16 cellular contexts compared by ENCODE assay signal in genomic region chr15:83057660-83058376, GRCh38. TPM values are rescaled to one million over a fixed set of nuclear protein-coding genes. Genes with fewer than 3 reads are reported as not detected.
DNase-seq lines count a peak whose midpoint lies in the region; TF ChIP-seq lines count a peak whose summit lies in the region.
"Had no signal": no experiment of that assay in that cellular context is flagged by ENCODE, and none has a peak within 500 bp of the region (broad histone marks: within the 10 kb centered on the region; RNA-seq: fewer than 3 reads in every experiment).

No MANE protein-coding gene starts in this region.

- H3K4me1 Mint-ChIP-seq in activated CD4-positive, alpha-beta T cell treated with anti-CD3 and anti-CD28 coated beads, Interleukin-2, amount 10 ng/mL, durations not matched to agents 7 days and 5 days: peaks cover 22% of the 10 kb centered on the region
- peaks cover 13% of the 10 kb centered on the region for H3K4me1 Mint-ChIP-seq in chondrocyte (ENCODE audit: low read depth)

- CTCF ChIA-PET in activated CD4-positive, alpha-beta T cell treated with anti-CD3 and anti-CD28 coated beads, Interleukin-2, amount 10 ng/mL, durations not matched to agents 7 days and 5 days (lab: Charles Lee): interaction anchor here (0.6 to 1.6 kb wide), 3 partner anchors 9 to 65 kb away, joined by 3 to 8 read pairs (median 4); partner anchors contain the start of gene BTBD1

- H3K36me3 ChIP-seq in iPS-20b (ENCODE audit: insufficient read depth, low read depth, low read length) (peaks cover 52% of the 10 kb centered on the region), testis (ENCODE audit: low read depth, missing control alignments) (no peaks in the 10 kb centered on the region), WERI-Rb-1 (peaks cover 43% of the 10 kb centered on the region)

- H3K27ac ChIP-seq in iPS-20b (ENCODE audit: low read length) (peak overlapping the region; percentile 3), testis (no peak overlapping the region), WERI-Rb-1 (no peak overlapping the region)
- H3K27ac ChIP-seq: adrenal gland, upper lobe of left lung had no signal

- DNase-seq in activated CD4-positive, alpha-beta T cell treated with anti-CD3 and anti-CD28 coated beads, Interleukin-2, amount 10 ng/mL, durations not matched to agents 7 days and 5 days: no peak
- DNase-seq in activated CD4-positive, alpha-beta T cell treated with anti-CD3 and anti-CD28 coated beads, Interleukin-2, amount 50 U/mL, for 4 hours: no peak
- DNase-seq in chondrocyte (ENCODE audit: low spot score) (no peak), testis (peak; percentile 41), NCI-H2107 treated with DMSO at 0.1 percent for 48 hours (lab: John Stamatoyannopoulos, UW; ENCODE audit: unreplicated experiment) (no peak), T-helper 9 cell (no peak), WERI-Rb-1 (no peak)
- DNase-seq: activated CD4-positive, alpha-beta memory T cell treated with anti-CD3 and anti-CD28 coated beads for 36 hours; CD4-positive, alpha-beta T cell; glutamatergic neuron; MM.1S; NCI-H187; upper lobe of left lung had no signal

- H3K4me3 Mint-ChIP-seq in activated CD4-positive, alpha-beta T cell treated with anti-CD3 and anti-CD28 coated beads, Interleukin-2, amount 10 ng/mL, durations not matched to agents 7 days and 5 days: no peak overlapping the region
- no peak overlapping the region for H3K4me3 Mint-ChIP-seq in chondrocyte (ENCODE audit: unreplicated experiment)
- H3K4me3 Mint-ChIP-seq: activated CD4-positive, alpha-beta memory T cell treated with anti-CD3 and anti-CD28 coated beads for 36 hours; CD4-positive, alpha-beta T cell; T-helper 2 cell treated with Interferon-gamma antibody and Interleukin-4, amounts not matched to agents 5 μg/mL and 100 μg/mL, for 36 hours had no signal

- H3K36me3 Mint-ChIP-seq in activated CD4-positive, alpha-beta T cell treated with anti-CD3 and anti-CD28 coated beads, Interleukin-2, amount 10 ng/mL, durations not matched to agents 7 days and 5 days (ENCODE audit: low read depth): peaks cover 28% of the 10 kb centered on the region
- peaks cover 9% of the 10 kb centered on the region for H3K36me3 Mint-ChIP-seq in chondrocyte (ENCODE audit: low read depth)

- TF ChIP-seq CTCF in chondrocyte (IDR thresholded peaks at IDR 0.05) (no peak), testis (IDR thresholded peaks at IDR 0.05) (no peak), WERI-Rb-1 (IDR thresholded peaks at IDR 0.05; ENCODE audit: low read depth, low read length) (no peak)

- H3K4me1 ChIP-seq in iPS-20b (ENCODE audit: insufficient read depth, low read length) (peaks cover 15% of the 10 kb centered on the region; the same call in 1 of the 2 replicates), testis (peaks cover 13% of the 10 kb centered on the region)

- H3K27me3 Mint-ChIP-seq in activated CD4-positive, alpha-beta T cell treated with anti-CD3 and anti-CD28 coated beads, Interleukin-2, amount 10 ng/mL, durations not matched to agents 7 days and 5 days: no peaks in the 10 kb centered on the region
- no peaks in the 10 kb centered on the region for H3K27me3 Mint-ChIP-seq in chondrocyte (ENCODE audit: low read depth)
- H3K27me3 Mint-ChIP-seq: activated CD4-positive, alpha-beta memory T cell treated with anti-CD3 and anti-CD28 coated beads for 36 hours; CD4-positive, alpha-beta T cell had no signal

- WGBS in testis, 2 donors: 46 to 58% methylated on average over 7 of the region's 7 CpGs

- no peaks in the 10 kb centered on the region for H3K27me3 ChIP-seq in iPS-20b (ENCODE audit: insufficient read depth, low read length)
- H3K27me3 ChIP-seq in testis: no peaks in the 10 kb centered on the region
- H3K27me3 ChIP-seq in WERI-Rb-1 (ENCODE audit: insufficient read depth, low read depth, severe bottlenecking): no peaks in the 10 kb centered on the region
- H3K27me3 ChIP-seq: adrenal gland, upper lobe of left lung had no signal

- H3K9ac ChIP-seq in iPS-20b (ENCODE audit: low read depth, low read length): peak overlapping the region; percentile 24; the same call in 1 of the 2 replicates

- no peaks in the 10 kb centered on the region for H3K9me3 Mint-ChIP-seq in activated CD4-positive, alpha-beta T cell treated with anti-CD3 and anti-CD28 coated beads, Interleukin-2, amount 10 ng/mL, durations not matched to agents 7 days and 5 days
- H3K9me3 Mint-ChIP-seq in chondrocyte (ENCODE audit: low read depth): no peaks in the 10 kb centered on the region
- H3K9me3 Mint-ChIP-seq: activated CD4-positive, alpha-beta memory T cell treated with anti-CD3 and anti-CD28 coated beads for 36 hours; CD4-positive, alpha-beta T cell; T-helper 2 cell treated with Interferon-gamma antibody and Interleukin-4, amounts not matched to agents 5 μg/mL and 100 μg/mL, for 36 hours had no signal

- POLR2A ChIA-PET in activated CD4-positive, alpha-beta T cell treated with anti-CD3 and anti-CD28 coated beads, Interleukin-2, amount 10 ng/mL, durations not matched to agents 7 days and 5 days (lab: Charles Lee): no interaction called here

- TF ChIP-seq POLR2A in testis (IDR thresholded peaks at IDR 0.05): no peak

- intact Hi-C loops in testis (cut with DNase I; ENCODE audit: low total_unique reads): no loop called here

- H3K9me3 ChIP-seq in iPS-20b (ENCODE audit: insufficient read depth, low read depth, low read length) (no peaks in the 10 kb centered on the region), testis (no peaks in the 10 kb centered on the region), WERI-Rb-1 (ENCODE audit: severe bottlenecking) (no peaks in the 10 kb centered on the region)
- H3K9me3 ChIP-seq: adrenal gland, upper lobe of left lung had no signal

- H3K4me3 ChIP-seq in iPS-20b (ENCODE audit: low read length) (peak overlapping the region; percentile 9; the same call in 1 of the 2 replicates), testis (no peak overlapping the region), WERI-Rb-1 (ENCODE audit: low read depth, low read length) (no peak overlapping the region)
- H3K4me3 ChIP-seq: adrenal gland, upper lobe of left lung had no signal

- peak overlapping the region; percentile 19 for H3K27ac Mint-ChIP-seq in activated CD4-positive, alpha-beta T cell treated with anti-CD3 and anti-CD28 coated beads, Interleukin-2, amount 10 ng/mL, durations not matched to agents 7 days and 5 days
- H3K27ac Mint-ChIP-seq in chondrocyte (ENCODE audit: unreplicated experiment): peak overlapping the region; percentile 8
- H3K27ac Mint-ChIP-seq: activated CD4-positive, alpha-beta memory T cell treated with anti-CD3 and anti-CD28 coated beads for 36 hours; CD4-positive, alpha-beta T cell; T-helper 2 cell treated with Interferon-gamma antibody and Interleukin-4, amounts not matched to agents 5 μg/mL and 100 μg/mL, for 36 hours had no signal

RNA-seq across cellular contexts. Expression of gene BTBD1, which starts 9.2 kb away (rescaled TPM):
- total RNA-seq in activated CD4-positive, alpha-beta T cell treated with anti-CD3 and anti-CD28 coated beads, Interleukin-2, amount 10 ng/mL, durations not matched to agents 7 days and 5 days: 10 to 100 TPM; 50.4 to 61.0 TPM
- total RNA-seq in chondrocyte (51.4 to 55.0 TPM (median 53.3 TPM) in 3 replicates), testis (100 to 1,000 TPM in 1 of 2 donors, 10 to 100 TPM in 1; 94.6 to 104 TPM)
- 118 TPM for polyA plus RNA-seq in testis (ENCODE audit: insufficient read depth, low read depth, low replicate concordance)

RNA-seq across cellular contexts. Expression of gene C15orf40, which starts 46.4 kb away (rescaled TPM):
- 10 to 100 TPM; 21.5 to 24.5 TPM for total RNA-seq in activated CD4-positive, alpha-beta T cell treated with anti-CD3 and anti-CD28 coated beads, Interleukin-2, amount 10 ng/mL, durations not matched to agents 7 days and 5 days
- 14.7 to 15.0 TPM (median 14.9 TPM) in 3 replicates for total RNA-seq in chondrocyte
- 10 to 100 TPM; 22.8 to 24.7 TPM for total RNA-seq in testis
- polyA plus RNA-seq in testis (ENCODE audit: insufficient read depth, low read depth, low replicate concordance): 55.2 TPM

RNA-seq across cellular contexts. Expression of gene TM6SF1, which starts 49.6 kb away (rescaled TPM):
- 10 to 100 TPM in 1 of 2 experiments, 1 to 10 TPM in 1; 9.4 to 12.5 TPM for total RNA-seq in activated CD4-positive, alpha-beta T cell treated with anti-CD3 and anti-CD28 coated beads, Interleukin-2, amount 10 ng/mL, durations not matched to agents 7 days and 5 days
- total RNA-seq in chondrocyte (4.5 to 22.3 TPM (median 21.9 TPM) in 3 replicates), testis (1 to 10 TPM; 3.0 to 5.0 TPM)
- polyA plus RNA-seq in testis (ENCODE audit: insufficient read depth, low read depth, low replicate concordance): 9.7 TPM
- total RNA-seq: CD4-positive, alpha-beta T cell had no signal
